ENCODE assay signal across 13 cellular contexts in genomic region chr2:171163261-171163660, GRCh38. TPM values are rescaled to one million over a fixed set of nuclear protein-coding genes. Genes with fewer than 3 reads are reported as not detected.
DNase-seq lines count a peak whose midpoint lies in the region; ATAC-seq and TF ChIP-seq lines count a peak whose summit lies in the region.
"Had no signal": no experiment of that assay in that cellular context is flagged by ENCODE, and none has a peak within 500 bp of the region (broad histone marks: within the 10 kb centered on the region; RNA-seq: fewer than 3 reads in every experiment).

No MANE protein-coding gene starts in this region.

- DNase-seq in activated CD4-positive, alpha-beta T cell treated with anti-CD3 and anti-CD28 coated beads, Interleukin-2, amount 10 ng/mL, durations not matched to agents 7 days and 5 days: peak; percentile 10
- no peak for DNase-seq in activated CD4-positive, alpha-beta T cell treated with anti-CD3 and anti-CD28 coated beads, Interleukin-2, amount 50 U/mL, for 1 hour
- no peak for DNase-seq in activated naive CD4-positive, alpha-beta T cell treated with anti-CD3 and anti-CD28 coated beads, Interleukin-2, amount 50 U/mL, for 72 hours (ENCODE audit: low spot score in 2 of 2)
- DNase-seq in NCI-H526 (lab: John Stamatoyannopoulos, UW) (no peak), CD1c-positive myeloid dendritic cell (ENCODE audit: extremely low spot score) (no peak), NCI-H2029 treated with DMSO at 0.1 percent for 48 hours (lab: John Stamatoyannopoulos, UW) (no peak)
- DNase-seq: body of pancreas, NCI-H1417, upper lobe of left lung had no signal

- peak overlapping the region; percentile 42 for H3K4me3 Mint-ChIP-seq in activated CD4-positive, alpha-beta T cell treated with anti-CD3 and anti-CD28 coated beads, Interleukin-2, amount 10 ng/mL, durations not matched to agents 7 days and 5 days

- no peak for TF ChIP-seq CTCF in Loucy (conservative IDR thresholded peaks at IDR 0.05; ENCODE audit: low read length)
- no peak for TF ChIP-seq CTCF in neutrophil (IDR thresholded peaks at IDR 0.05)

- POLR2A ChIA-PET in activated CD4-positive, alpha-beta T cell treated with anti-CD3 and anti-CD28 coated beads, Interleukin-2, amount 10 ng/mL, durations not matched to agents 7 days and 5 days (lab: Charles Lee): no interaction called here

- peak overlapping the region; percentile 78 for H3K27ac Mint-ChIP-seq in activated CD4-positive, alpha-beta T cell treated with anti-CD3 and anti-CD28 coated beads, Interleukin-2, amount 10 ng/mL, durations not matched to agents 7 days and 5 days
- H3K27ac Mint-ChIP-seq in activated naive CD4-positive, alpha-beta T cell treated with anti-CD3 and anti-CD28 coated beads, Interleukin-2, amount 50 U/mL, for 72 hours: peak overlapping the region; percentile 56 to 94

- CTCF ChIA-PET in activated CD4-positive, alpha-beta T cell treated with anti-CD3 and anti-CD28 coated beads, Interleukin-2, amount 10 ng/mL, durations not matched to agents 7 days and 5 days (lab: Charles Lee): interaction anchor here (1.1 to 2.3 kb wide), 4 partner anchors 10 to 253 kb away, joined by 3 to 12 read pairs (median 4); no protein-coding TSS in a partner anchor

- peaks cover 2% of the 10 kb centered on the region for H3K9me3 Mint-ChIP-seq in activated CD4-positive, alpha-beta T cell treated with anti-CD3 and anti-CD28 coated beads, Interleukin-2, amount 10 ng/mL, durations not matched to agents 7 days and 5 days
- no peaks in the 10 kb centered on the region for H3K9me3 Mint-ChIP-seq in activated naive CD4-positive, alpha-beta T cell treated with anti-CD3 and anti-CD28 coated beads, Interleukin-2, amount 50 U/mL, for 72 hours

- H3F3A ChIP-seq in Loucy (ENCODE audit: low read depth): peaks cover 18% of the 10 kb centered on the region; the same call in 1 of the 2 replicates

- no peak overlapping the region for H2AFZ ChIP-seq in Loucy (ENCODE audit: low read length)

- H3K36me3 ChIP-seq in Loucy (ENCODE audit: insufficient read depth, low read length) (no peaks in the 10 kb centered on the region), neutrophil (no peaks in the 10 kb centered on the region)
- H3K36me3 ChIP-seq: upper lobe of left lung had no signal

- peak overlapping the region; percentile 97 for H3K4me2 ChIP-seq in Loucy (ENCODE audit: low read depth, low read length, poor library complexity, severe bottlenecking)

- peaks cover 15% of the 10 kb centered on the region for H4K20me1 ChIP-seq in Loucy (ENCODE audit: insufficient read depth, low read length, poor library complexity, severe bottlenecking)

- H3K79me2 ChIP-seq in Loucy (ENCODE audit: insufficient read depth, low read length): peaks cover 29% of the 10 kb centered on the region

- ATAC-seq in activated naive CD4-positive, alpha-beta T cell treated with anti-CD3 and anti-CD28 coated beads, Interleukin-2, amount 50 U/mL, for 72 hours: no peak
- ATAC-seq: body of pancreas, SK-N-SH treated with all-trans-retinoic acid at 6 μM for 48 hours had no signal

- no peak overlapping the region for H3K9ac ChIP-seq in Loucy (ENCODE audit: low read depth, low read length, poor library complexity, severe bottlenecking)

- H3K9me2 ChIP-seq in Loucy (replicated peaks; ENCODE audit: low read depth, low read length): no peaks in the 10 kb centered on the region

- H3K27me3 Mint-ChIP-seq in activated CD4-positive, alpha-beta T cell treated with anti-CD3 and anti-CD28 coated beads, Interleukin-2, amount 10 ng/mL, durations not matched to agents 7 days and 5 days: peaks cover 3% of the 10 kb centered on the region

- peak overlapping the region; percentile 6 for H3K27ac ChIP-seq in neutrophil
- H3K27ac ChIP-seq: body of pancreas, upper lobe of left lung, VCaP had no signal

- peaks cover 37% of the 10 kb centered on the region for H3K4me1 Mint-ChIP-seq in activated CD4-positive, alpha-beta T cell treated with anti-CD3 and anti-CD28 coated beads, Interleukin-2, amount 10 ng/mL, durations not matched to agents 7 days and 5 days

- H3K9me3 ChIP-seq in Loucy (ENCODE audit: insufficient read depth, low read depth, low read length): no peaks in the 10 kb centered on the region
- no peaks in the 10 kb centered on the region for H3K9me3 ChIP-seq in neutrophil
- H3K9me3 ChIP-seq: body of pancreas, upper lobe of left lung had no signal

- H3K4me1 ChIP-seq in Loucy (ENCODE audit: insufficient read depth, low read length, poor library complexity, severe bottlenecking) (peaks cover 34% of the 10 kb centered on the region), neutrophil (ENCODE audit: control insufficient read depth in 1 of 2, insufficient read depth in 1 of 2, low read depth in 1 of 2, low read length in 1 of 2) (peaks cover 33 to 36% of the 10 kb centered on the region in 2 experiments)

- H3K36me3 Mint-ChIP-seq in activated CD4-positive, alpha-beta T cell treated with anti-CD3 and anti-CD28 coated beads, Interleukin-2, amount 10 ng/mL, durations not matched to agents 7 days and 5 days (ENCODE audit: low read depth): peaks cover 4% of the 10 kb centered on the region
- H3K36me3 Mint-ChIP-seq in activated naive CD4-positive, alpha-beta T cell treated with anti-CD3 and anti-CD28 coated beads, Interleukin-2, amount 50 U/mL, for 72 hours: peaks cover 9 to 16% of the 10 kb centered on the region in 2 donors

- H3K27me3 ChIP-seq in Loucy (ENCODE audit: insufficient read depth, low read length, poor library complexity, severe bottlenecking) (no peaks in the 10 kb centered on the region), neutrophil (no peaks in the 10 kb centered on the region)
- H3K27me3 ChIP-seq: body of pancreas, upper lobe of left lung had no signal

- H3K4me3 ChIP-seq in Loucy (ENCODE audit: low read length, poor library complexity, severe bottlenecking): peak overlapping the region; percentile 22
- H3K4me3 ChIP-seq in neutrophil (ENCODE audit: low read depth in 1 of 2, low read length in 1 of 2): no peak overlapping the region
- H3K4me3 ChIP-seq: body of pancreas, upper lobe of left lung had no signal

RNA-seq across cellular contexts. Expression of gene TLK1, which starts 2.6 kb away (rescaled TPM):
- 10 to 100 TPM; 87.1 to 92.5 TPM for total RNA-seq in activated CD4-positive, alpha-beta T cell treated with anti-CD3 and anti-CD28 coated beads, Interleukin-2, amount 10 ng/mL, durations not matched to agents 7 days and 5 days
- total RNA-seq in activated naive CD4-positive, alpha-beta T cell treated with anti-CD3 and anti-CD28 coated beads, Interleukin-2, amount 50 U/mL, for 72 hours: 10 to 100 TPM; 56.9 to 81.0 TPM
